Comparison of ENCODE assay signal across 7 cellular contexts in genomic region chr11:106761240-106761639, GRCh38.
"Had no signal": no experiment of that assay in that cellular context is flagged by ENCODE, and none has a peak within 500 bp of the region (broad histone marks: within the 10 kb centered on the region; RNA-seq: fewer than 3 reads in every experiment).

No MANE protein-coding gene starts in this region.

- H3K4me3 ChIP-seq: GM12878 had no signal

- ATAC-seq: GM12878 had no signal

- FAIRE-seq: G401.6, GM12878, GM12891, GM12892, GM18507 had no signal

- DNase-seq: GDM1, GF-D8 had no signal
